ENCODE assay signal across 10 cellular contexts in the genomic region with DNA sequence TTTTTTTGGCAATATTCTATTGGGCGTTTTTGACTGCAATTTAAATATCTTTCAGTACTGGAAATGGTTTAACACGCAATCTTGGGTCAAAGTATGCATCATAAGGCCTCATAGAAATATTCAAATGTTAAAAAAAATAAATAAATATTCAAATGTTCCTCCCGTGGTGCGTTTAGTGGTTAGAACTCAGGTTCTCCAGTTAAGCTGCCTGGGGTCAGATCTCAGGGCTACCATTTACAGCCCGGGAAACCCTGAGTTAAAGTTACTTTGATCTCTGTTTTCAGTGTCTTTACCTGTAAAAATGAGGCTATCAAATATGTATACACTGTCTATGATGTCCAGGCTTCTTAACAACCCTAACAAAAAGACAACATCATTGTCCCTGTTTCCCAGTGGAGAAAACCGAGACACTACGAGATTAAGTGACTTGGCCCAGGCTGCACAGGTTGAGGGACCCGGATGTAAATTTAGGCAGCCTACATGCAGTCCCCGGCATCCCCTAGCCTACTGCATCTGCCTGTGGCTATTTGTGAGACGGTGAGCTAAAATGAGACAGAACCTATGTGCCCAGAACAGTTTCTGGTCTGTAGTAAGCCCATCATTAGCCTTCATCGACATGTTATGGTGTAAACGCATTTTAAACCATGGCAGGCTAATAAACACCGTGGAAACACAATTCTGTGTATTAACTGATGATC. TPM values are rescaled to one million over a fixed set of nuclear protein-coding genes. Genes with fewer than 3 reads are reported as not detected.
DNase-seq lines count a peak whose midpoint lies in the region; ATAC-seq and TF ChIP-seq lines count a peak whose summit lies in the region.
"Had no signal": no experiment of that assay in that cellular context is flagged by ENCODE, and none has a peak within 500 bp of the region (broad histone marks: within the 10 kb centered on the region; RNA-seq: fewer than 3 reads in every experiment).

No MANE protein-coding gene starts in this region.

- peak overlapping the region; percentile 12; the same call in 1 of the 2 replicates for H3K9ac ChIP-seq in HUES64 (ENCODE audit: low read depth, low read length)
- H3K9ac ChIP-seq in mammary epithelial cell (ENCODE audit: insufficient read depth, low read length), result peak overlapping the region; percentile 99

- H3K27ac ChIP-seq in HUES64 (ENCODE audit: low read depth, low read length) (no peak overlapping the region), mammary epithelial cell (ENCODE audit: insufficient read depth, low read depth, low read length) (peak overlapping the region; percentile 92), muscle layer of duodenum (ENCODE audit: low read length) (peak overlapping the region; percentile 92)

- peaks cover 2% of the 10 kb centered on the region for H4K20me1 ChIP-seq in mammary epithelial cell (ENCODE audit: insufficient read depth, low read length)

- H3K4me1 ChIP-seq in HUES64 (ENCODE audit: insufficient read depth, low read length) (peaks cover 13% of the 10 kb centered on the region), mammary epithelial cell (ENCODE audit: insufficient read depth, low read length) (peaks cover 46% of the 10 kb centered on the region), muscle layer of duodenum (ENCODE audit: control insufficient read depth in 1 of 2, insufficient read depth in 2 of 2, low read length in 2 of 2) (peaks cover 3 to 23% of the 10 kb centered on the region in 2 donors)

- H3K9me3 ChIP-seq in HUES64 (ENCODE audit: insufficient read depth, low read depth, low read length) (no peaks in the 10 kb centered on the region), mammary epithelial cell (replicated peaks; ENCODE audit: insufficient read depth, low read length) (no peaks in the 10 kb centered on the region), muscle layer of duodenum (ENCODE audit: control insufficient read depth in 1 of 2, low read length in 2 of 2) (no peaks in the 10 kb centered on the region)

- TF ChIP-seq CTCF in AG10803 (conservative IDR thresholded peaks at IDR 0.05; ENCODE audit: low read length) (no peak), mammary epithelial cell (conservative IDR thresholded peaks at IDR 0.05 in 1 of 2, IDR thresholded peaks at IDR 0.05 in 1 of 2; ENCODE audit: extremely low read depth in 1 of 2, insufficient read depth in 1 of 2, low read depth in 1 of 2, low read length in 2 of 2) (no peak)

- ATAC-seq in HG03097 (IDR thresholded peaks at IDR 0.05; ENCODE audit: low FRiP score, unreplicated experiment) (no peak), HG02884 (IDR thresholded peaks at IDR 0.05; ENCODE audit: unreplicated experiment) (no peak)

- dilution Hi-C loops in mammary epithelial cell (cut with HindIII; ENCODE audit: low sequenced_read_pairs), result no loop called here

- CTCF ChIA-PET in mammary epithelial cell (lab: Charles Lee; ENCODE audit: low non-redundant PET), result no interaction called here

- peak overlapping the region; percentile 96 for H3K4me3 ChIP-seq in AG10803 (ENCODE audit: low read length)
- peak overlapping the region; percentile 97 for H3K4me3 ChIP-seq in HUES64 (ENCODE audit: low read length)
- peak overlapping the region; percentile 96 to 98 (median 96) for H3K4me3 ChIP-seq in mammary epithelial cell (replicated peaks in 1 of 3; ENCODE audit: insufficient read depth in 1 of 3, low read depth in 2 of 3, low read length in 3 of 3)
- H3K4me3 ChIP-seq in muscle layer of duodenum (ENCODE audit: low read depth in 1 of 2, low read length in 2 of 2), result peak overlapping the region; percentile 81 to 84

- peaks cover 10% of the 10 kb centered on the region; the same call in 1 of the 2 replicates for H3K36me3 ChIP-seq in HUES64 (ENCODE audit: insufficient read depth, low read length)
- H3K36me3 ChIP-seq in mammary epithelial cell (ENCODE audit: insufficient read depth, low read length), result peaks cover 18% of the 10 kb centered on the region
- no peaks in the 10 kb centered on the region for H3K36me3 ChIP-seq in muscle layer of duodenum (ENCODE audit: control insufficient read depth in 1 of 2, insufficient read depth in 2 of 2, low read length in 2 of 2)

- WGBS in HUES64, result 73% methylated on average over 11 of the region's 13 CpGs
- WGBS in mammary epithelial cell (ENCODE audit: low coverage, missing lambda C conversion rate), result 0% methylated on average over 13 of the region's 13 CpGs

- in situ Hi-C loops in mammary epithelial cell (cut with MboI; ENCODE audit: low sequenced_read_pairs in 2 of 2), result no loop called here

- peaks cover 14% of the 10 kb centered on the region for H3K27me3 ChIP-seq in HUES64 (ENCODE audit: insufficient read depth, low read length)
- H3K27me3 ChIP-seq in mammary epithelial cell (ENCODE audit: insufficient read depth, low read length), result no peaks in the 10 kb centered on the region
- H3K27me3 ChIP-seq in muscle layer of duodenum (ENCODE audit: low read depth, low read length), result no peaks in the 10 kb centered on the region

- H3K4me2 ChIP-seq in mammary epithelial cell (ENCODE audit: insufficient read depth, low read depth, low read length), result peak overlapping the region; percentile 86

- BruUV-seq in mammary epithelial cell (replicated peaks; lab: Mats Ljungman, UMichigan), result TSS peak; percentile 94

- intact Hi-C loops in mammary epithelial cell (cut with micrococcal nuclease), result loop anchor here (2.0 kb wide), 1 partner anchor 20 kb away; no protein-coding TSS in a partner anchor

- DNase-seq in AG10803 (ENCODE audit: low read depth) (no peak), mammary epithelial cell (no peak), SIG-M5 treated with dmso at 0.1 percent for 504 hours (lab: John Stamatoyannopoulos, UW; ENCODE audit: unreplicated experiment) (no peak), foreskin melanocyte (no peak)
- DNase-seq: head of caudate nucleus, NCI-H2081 treated with DMSO at 0.1 percent for 48 hours had no signal

- peaks cover 63% of the 10 kb centered on the region for H3K79me2 ChIP-seq in mammary epithelial cell (ENCODE audit: insufficient read depth, low read length)

- H2AFZ ChIP-seq in mammary epithelial cell (ENCODE audit: low read depth, low read length), result no peak overlapping the region

RNA-seq across cellular contexts. Expression of a gene that starts 1.7 kb away (rescaled TPM):
- 32.6 TPM for polyA plus RNA-seq in HUES64 (2013, experiment 1 of 2)
- polyA plus RNA-seq in HUES64 (2013, experiment 2 of 2), result 28.5 TPM
- total RNA-seq in mammary epithelial cell, result 100 to 1,000 TPM; 158 to 363 TPM
- 280 TPM for polyA plus RNA-seq in mammary epithelial cell
- 170 TPM for polyA minus RNA-seq in mammary epithelial cell

RNA-seq across cellular contexts. Expression of a gene that starts 59.8 kb away (rescaled TPM):
- 11.3 TPM for polyA plus RNA-seq in HUES64 (2013, experiment 1 of 2)
- 19.2 TPM for polyA plus RNA-seq in HUES64 (2013, experiment 2 of 2)
- 10 to 100 TPM; 16.5 TPM for total RNA-seq in mammary epithelial cell
- polyA plus RNA-seq in mammary epithelial cell, result 8.7 TPM
- polyA minus RNA-seq in mammary epithelial cell, result 8.0 TPM
